Comparison of ENCODE assay signal across 11 cellular contexts in the genomic region with DNA sequence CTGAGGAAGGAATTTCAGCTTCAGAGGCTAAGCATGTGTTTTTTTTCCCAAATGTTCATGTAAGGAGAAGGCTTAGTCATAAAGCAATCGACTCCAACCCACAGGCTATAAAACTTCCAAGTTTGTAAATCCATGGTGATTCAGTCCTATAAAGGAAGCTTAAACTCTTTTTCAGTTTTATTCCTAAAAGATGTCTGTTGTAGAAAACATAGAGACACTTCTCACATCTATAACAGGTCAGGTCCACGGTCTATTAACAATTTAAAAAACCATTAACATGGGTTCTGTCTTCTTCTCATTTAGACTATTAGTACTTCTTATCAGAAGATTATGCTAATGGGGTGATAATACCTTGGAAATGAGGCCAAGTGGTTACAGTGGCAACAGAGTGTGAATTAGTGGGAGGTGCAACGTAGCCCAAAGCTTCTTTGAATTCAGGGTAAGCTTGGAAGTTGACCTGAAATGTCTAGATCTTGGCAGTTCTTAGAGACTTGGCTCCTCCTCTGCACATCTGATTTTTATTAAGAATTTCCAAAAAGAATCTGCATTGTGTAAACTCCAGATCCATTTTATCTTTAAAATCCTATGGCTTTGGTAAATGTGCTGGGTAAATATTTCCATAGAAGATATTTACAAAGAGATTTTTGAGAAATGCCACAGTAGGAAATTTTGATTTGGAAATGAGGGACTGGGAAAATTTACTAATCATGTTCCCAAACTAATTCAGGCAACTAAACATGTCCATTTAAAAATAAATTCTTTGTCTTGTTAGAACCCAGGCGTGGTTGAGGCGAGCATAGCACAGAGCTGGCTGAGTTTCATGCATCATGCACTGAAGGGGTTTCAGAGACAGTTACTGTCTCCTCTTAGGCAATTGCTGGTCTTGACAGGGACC.
DNase-seq lines count a peak whose midpoint lies in the region; ATAC-seq and TF ChIP-seq lines count a peak whose summit lies in the region.
"Had no signal": no experiment of that assay in that cellular context is flagged by ENCODE, and none has a peak within 500 bp of the region (broad histone marks: within the 10 kb centered on the region; RNA-seq: fewer than 3 reads in every experiment).

No MANE protein-coding gene starts in this region.

- no peak overlapping the region for H3K23ac ChIP-seq in trophoblast cell (ENCODE audit: low read length)

- H3K14ac ChIP-seq in trophoblast cell (ENCODE audit: low read length), result no peak overlapping the region

- H4K91ac ChIP-seq in trophoblast cell (ENCODE audit: low read depth, low read length), result no peak overlapping the region

- no peak overlapping the region for H3K9ac ChIP-seq in trophoblast cell (ENCODE audit: low read length)

- H3K27ac Mint-ChIP-seq in chondrocyte (ENCODE audit: unreplicated experiment), result peak overlapping the region; percentile 66
- no peak overlapping the region for H3K27ac Mint-ChIP-seq in progenitor cell of endocrine pancreas

- TF ChIP-seq CTCF in chondrocyte (IDR thresholded peaks at IDR 0.05) (no peak), progenitor cell of endocrine pancreas (IDR thresholded peaks at IDR 0.05; ENCODE audit: unreplicated experiment) (no peak), GM13976 (IDR thresholded peaks at IDR 0.05; ENCODE audit: borderline replicate concordance, control extremely low read depth, extremely low read depth, insufficient read depth, missing control alignments) (no peak)

- no peaks in the 10 kb centered on the region for H3K9me3 Mint-ChIP-seq in chondrocyte (ENCODE audit: low read depth)
- H3K9me3 Mint-ChIP-seq in progenitor cell of endocrine pancreas (ENCODE audit: low read depth), result no peaks in the 10 kb centered on the region

- H3K36me3 Mint-ChIP-seq in chondrocyte (ENCODE audit: low read depth) (peaks cover 1% of the 10 kb centered on the region), progenitor cell of endocrine pancreas (ENCODE audit: insufficient read depth) (peaks cover 6% of the 10 kb centered on the region)

- WGBS in trophoblast cell (ENCODE audit: extremely low coverage, insufficient coverage, insufficient read length), result no CpG with 5 or more reads among the region's 5 CpGs

- no peak overlapping the region for H2BK12ac ChIP-seq in trophoblast cell (ENCODE audit: low read length)

- no peak overlapping the region for H3K4me3 ChIP-seq in trophoblast cell (ENCODE audit: low read depth, low read length)
- H3K4me3 ChIP-seq: A549 had no signal

- H3K4me1 ChIP-seq in trophoblast cell (ENCODE audit: control insufficient read depth in 1 of 2, insufficient read depth in 2 of 2, low read length in 2 of 2), result no peaks in the 10 kb centered on the region

- in situ Hi-C loops in GM13976 (cut with MboI; ENCODE audit: low sequenced_read_pairs, unreplicated experiment), result loop anchor here (10.0 kb wide), 2 partner anchors 155 to 355 kb away; no protein-coding TSS in a partner anchor

- no peak overlapping the region for H3K27ac ChIP-seq in trophoblast cell (ENCODE audit: low read depth, low read length)
- H3K27ac ChIP-seq: A549 had no signal

- H2AFZ ChIP-seq in trophoblast cell (ENCODE audit: insufficient read depth, low read length, poor library complexity), result no peak overlapping the region

- DNase-seq in Right ventricle myocardium superior, result no peak
- no peak for DNase-seq in cardiac septum (ENCODE audit: low spot score)
- no peak for DNase-seq in chondrocyte (ENCODE audit: low spot score)
- DNase-seq in left colon, result no peak
- no peak for DNase-seq in progenitor cell of endocrine pancreas (ENCODE audit: low spot score, unreplicated experiment)
- no peak for DNase-seq in trophoblast cell
- no peak for DNase-seq in GM13976 (ENCODE audit: low spot score)
- DNase-seq: NCI-H2107, SW 1271 had no signal

- H3K79me1 ChIP-seq in trophoblast cell (ENCODE audit: low read length), result no peaks in the 10 kb centered on the region

- no peak overlapping the region for H4K8ac ChIP-seq in trophoblast cell (ENCODE audit: low read depth, low read length)

- ATAC-seq in Right ventricle myocardium superior (ENCODE audit: poor library complexity), result peak; percentile 48
- peak; percentile 36 for ATAC-seq in left colon
- ATAC-seq in HG02678 (IDR thresholded peaks at IDR 0.05; ENCODE audit: unreplicated experiment), result no peak
- ATAC-seq: A549 had no signal

- no peaks in the 10 kb centered on the region for H3K9me3 ChIP-seq in trophoblast cell (ENCODE audit: insufficient read depth, low read depth, low read length)
- H3K9me3 ChIP-seq: A549 had no signal

- no peak overlapping the region for H3K4ac ChIP-seq in trophoblast cell (ENCODE audit: low read depth, low read length)

- no peaks in the 10 kb centered on the region for H3K36me3 ChIP-seq in trophoblast cell (ENCODE audit: control insufficient read depth in 1 of 2, insufficient read depth in 2 of 2, low read length in 2 of 2)

- H2BK5ac ChIP-seq in trophoblast cell (ENCODE audit: low read depth, low read length, poor library complexity), result no peak overlapping the region

- H3K27me3 Mint-ChIP-seq in chondrocyte (ENCODE audit: low read depth) (no peaks in the 10 kb centered on the region), progenitor cell of endocrine pancreas (peaks cover 3% of the 10 kb centered on the region)

- H3K4me2 ChIP-seq in trophoblast cell (ENCODE audit: low read length), result no peak overlapping the region
- H3K4me2 ChIP-seq: A549 had no signal

- no peak overlapping the region for H2AK5ac ChIP-seq in trophoblast cell (ENCODE audit: low read length)

- no peak overlapping the region for H3K4me3 Mint-ChIP-seq in chondrocyte (ENCODE audit: unreplicated experiment)
- no peak overlapping the region for H3K4me3 Mint-ChIP-seq in progenitor cell of endocrine pancreas (ENCODE audit: low read depth)

- H2BK120ac ChIP-seq in trophoblast cell (ENCODE audit: insufficient read depth, low read length, poor library complexity), result no peak overlapping the region

- H3K4me1 Mint-ChIP-seq in chondrocyte (ENCODE audit: low read depth) (peaks cover 19% of the 10 kb centered on the region), progenitor cell of endocrine pancreas (ENCODE audit: low read depth) (peaks cover 5% of the 10 kb centered on the region)

- intact Hi-C loops in Right ventricle myocardium superior (cut with DNase I), result loop anchor here (10.0 kb wide), 1 partner anchor 85 kb away; the partner anchor contains the start of gene EML1
- intact Hi-C loops in cardiac septum (cut with DNase I), result loop anchor here (5.0 kb wide), 1 partner anchor 87 kb away; the partner anchor contains the start of gene EML1
- intact Hi-C loops in left colon (cut with DNase I, micrococcal nuclease), result no loop called here

- H3K79me2 ChIP-seq in trophoblast cell (ENCODE audit: control insufficient read depth, insufficient read depth, low read length, poor library complexity), result no peaks in the 10 kb centered on the region

- H3K18ac ChIP-seq in trophoblast cell (ENCODE audit: low read length), result no peak overlapping the region

- H3K27me3 ChIP-seq in trophoblast cell (ENCODE audit: insufficient read depth, low read length), result no peaks in the 10 kb centered on the region

- H4K12ac ChIP-seq in trophoblast cell (ENCODE audit: low read depth, low read length), result no peak overlapping the region

Comparison
In these comparisons a context has a peak if more than half of its experiments do, and no peak if none do; other contexts are left out.
1. intact Hi-C loops: an anchor here in Right ventricle myocardium superior (10.0 kb wide) and cardiac septum (5.0 kb wide); none called in left colon.